ENCODE assay signal across 1 cellular context in genomic region chr9:78544260-78544659, GRCh38.
TF ChIP-seq lines count a peak whose summit lies in the region.

No MANE protein-coding gene starts in this region.

TF ChIP-seq in H1, 55 proteins besides CTCF, POLR2A, EP300 and RAD21 (continued from another document):
- TF ChIP-seq USF2 (IDR thresholded peaks at IDR 0.05; ENCODE audit: low read length) = no peak
- TF ChIP-seq GABPA (IDR thresholded peaks at IDR 0.05; ENCODE audit: borderline replicate concordance, insufficient read depth, low read length) = no peak
- TF ChIP-seq TCF12 (IDR thresholded peaks at IDR 0.05; ENCODE audit: low read depth, low read length) = no peak
- TF ChIP-seq NRF1 (IDR thresholded peaks at IDR 0.05; ENCODE audit: low read depth, low read length) = no peak
- no peak for TF ChIP-seq RNF2 (IDR thresholded peaks at IDR 0.05; ENCODE audit: borderline replicate concordance, low read depth, low read length, missing control alignments, poor library complexity, severe bottlenecking)
- no peak for TF ChIP-seq CTBP2 (IDR thresholded peaks at IDR 0.05; ENCODE audit: borderline replicate concordance, insufficient read depth, insufficient read length, low read length)
- TF ChIP-seq SP1 (IDR thresholded peaks at IDR 0.05; ENCODE audit: low read depth, low read length) = no peak
- no peak for TF ChIP-seq TAF1 (IDR thresholded peaks at IDR 0.05; ENCODE audit: low read depth, low read length)
- no peak for TF ChIP-seq RXRA (IDR thresholded peaks at IDR 0.05; ENCODE audit: insufficient read depth, low read depth, low read length)
